Comparison of ENCODE assay signal across 1 cellular context in genomic region chr18:8262221-8262620, GRCh38.
TF ChIP-seq lines count a peak whose summit lies in the region.

No MANE protein-coding gene starts in this region.

TF ChIP-seq in GM23338, 12 proteins besides CTCF, POLR2A, EP300 and RAD21 (continued from another document):
- TF ChIP-seq, protein P1, sequence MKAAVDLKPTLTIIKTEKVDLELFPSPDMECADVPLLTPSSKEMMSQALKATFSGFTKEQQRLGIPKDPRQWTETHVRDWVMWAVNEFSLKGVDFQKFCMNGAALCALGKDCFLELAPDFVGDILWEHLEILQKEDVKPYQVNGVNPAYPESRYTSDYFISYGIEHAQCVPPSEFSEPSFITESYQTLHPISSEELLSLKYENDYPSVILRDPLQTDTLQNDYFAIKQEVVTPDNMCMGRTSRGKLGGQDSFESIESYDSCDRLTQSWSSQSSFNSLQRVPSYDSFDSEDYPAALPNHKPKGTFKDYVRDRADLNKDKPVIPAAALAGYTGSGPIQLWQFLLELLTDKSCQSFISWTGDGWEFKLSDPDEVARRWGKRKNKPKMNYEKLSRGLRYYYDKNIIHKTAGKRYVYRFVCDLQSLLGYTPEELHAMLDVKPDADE (IDR thresholded peaks at IDR 0.05) = no peak
- no peak for TF ChIP-seq ZNF331 (CRISPR knock-in tag; IDR thresholded peaks at IDR 0.05; ENCODE audit: low read depth)
- TF ChIP-seq ZNF114 (CRISPR knock-in tag; IDR thresholded peaks at IDR 0.05) = no peak
- TF ChIP-seq, protein P2, sequence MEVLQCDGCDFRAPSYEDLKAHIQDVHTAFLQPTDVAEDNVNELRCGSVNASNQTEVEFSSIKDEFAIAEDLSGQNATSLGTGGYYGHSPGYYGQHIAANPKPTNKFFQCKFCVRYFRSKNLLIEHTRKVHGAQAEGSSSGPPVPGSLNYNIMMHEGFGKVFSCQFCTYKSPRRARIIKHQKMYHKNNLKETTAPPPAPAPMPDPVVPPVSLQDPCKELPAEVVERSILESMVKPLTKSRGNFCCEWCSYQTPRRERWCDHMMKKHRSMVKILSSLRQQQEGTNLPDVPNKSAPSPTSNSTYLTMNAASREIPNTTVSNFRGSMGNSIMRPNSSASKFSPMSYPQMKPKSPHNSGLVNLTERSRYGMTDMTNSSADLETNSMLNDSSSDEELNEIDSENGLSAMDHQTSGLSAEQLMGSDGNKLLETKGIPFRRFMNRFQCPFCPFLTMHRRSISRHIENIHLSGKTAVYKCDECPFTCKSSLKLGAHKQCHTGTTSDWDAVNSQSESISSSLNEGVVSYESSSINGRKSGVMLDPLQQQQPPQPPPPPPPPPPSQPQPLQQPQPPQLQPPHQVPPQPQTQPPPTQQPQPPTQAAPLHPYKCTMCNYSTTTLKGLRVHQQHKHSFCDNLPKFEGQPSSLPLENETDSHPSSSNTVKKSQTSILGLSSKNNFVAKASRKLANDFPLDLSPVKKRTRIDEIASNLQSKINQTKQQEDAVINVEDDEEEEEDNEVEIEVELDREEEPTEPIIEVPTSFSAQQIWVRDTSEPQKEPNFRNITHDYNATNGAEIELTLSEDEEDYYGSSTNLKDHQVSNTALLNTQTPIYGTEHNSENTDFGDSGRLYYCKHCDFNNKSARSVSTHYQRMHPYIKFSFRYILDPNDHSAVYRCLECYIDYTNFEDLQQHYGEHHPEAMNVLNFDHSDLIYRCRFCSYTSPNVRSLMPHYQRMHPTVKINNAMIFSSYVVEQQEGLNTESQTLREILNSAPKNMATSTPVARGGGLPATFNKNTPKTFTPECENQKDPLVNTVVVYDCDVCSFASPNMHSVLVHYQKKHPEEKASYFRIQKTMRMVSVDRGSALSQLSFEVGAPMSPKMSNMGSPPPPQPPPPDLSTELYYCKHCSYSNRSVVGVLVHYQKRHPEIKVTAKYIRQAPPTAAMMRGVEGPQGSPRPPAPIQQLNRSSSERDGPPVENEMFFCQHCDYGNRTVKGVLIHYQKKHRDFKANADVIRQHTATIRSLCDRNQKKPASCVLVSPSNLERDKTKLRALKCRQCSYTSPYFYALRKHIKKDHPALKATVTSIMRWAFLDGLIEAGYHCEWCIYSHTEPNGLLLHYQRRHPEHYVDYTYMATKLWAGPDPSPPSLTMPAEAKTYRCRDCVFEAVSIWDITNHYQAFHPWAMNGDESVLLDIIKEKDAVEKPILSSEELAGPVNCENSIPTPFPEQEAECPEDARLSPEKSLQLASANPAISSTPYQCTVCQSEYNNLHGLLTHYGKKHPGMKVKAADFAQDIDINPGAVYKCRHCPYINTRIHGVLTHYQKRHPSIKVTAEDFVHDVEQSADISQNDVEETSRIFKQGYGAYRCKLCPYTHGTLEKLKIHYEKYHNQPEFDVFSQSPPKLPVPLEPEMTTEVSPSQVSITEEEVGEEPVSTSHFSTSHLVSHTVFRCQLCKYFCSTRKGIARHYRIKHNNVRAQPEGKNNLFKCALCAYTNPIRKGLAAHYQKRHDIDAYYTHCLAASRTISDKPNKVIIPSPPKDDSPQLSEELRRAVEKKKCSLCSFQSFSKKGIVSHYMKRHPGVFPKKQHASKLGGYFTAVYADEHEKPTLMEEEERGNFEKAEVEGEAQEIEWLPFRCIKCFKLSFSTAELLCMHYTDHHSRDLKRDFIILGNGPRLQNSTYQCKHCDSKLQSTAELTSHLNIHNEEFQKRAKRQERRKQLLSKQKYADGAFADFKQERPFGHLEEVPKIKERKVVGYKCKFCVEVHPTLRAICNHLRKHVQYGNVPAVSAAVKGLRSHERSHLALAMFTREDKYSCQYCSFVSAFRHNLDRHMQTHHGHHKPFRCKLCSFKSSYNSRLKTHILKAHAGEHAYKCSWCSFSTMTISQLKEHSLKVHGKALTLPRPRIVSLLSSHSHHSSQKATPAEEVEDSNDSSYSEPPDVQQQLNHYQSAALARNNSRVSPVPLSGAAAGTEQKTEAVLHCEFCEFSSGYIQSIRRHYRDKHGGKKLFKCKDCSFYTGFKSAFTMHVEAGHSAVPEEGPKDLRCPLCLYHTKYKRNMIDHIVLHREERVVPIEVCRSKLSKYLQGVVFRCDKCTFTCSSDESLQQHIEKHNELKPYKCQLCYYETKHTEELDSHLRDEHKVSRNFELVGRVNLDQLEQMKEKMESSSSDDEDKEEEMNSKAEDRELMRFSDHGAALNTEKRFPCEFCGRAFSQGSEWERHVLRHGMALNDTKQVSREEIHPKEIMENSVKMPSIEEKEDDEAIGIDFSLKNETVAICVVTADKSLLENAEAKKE (CRISPR knock-in tag; IDR thresholded peaks at IDR 0.05) = no peak
- no peak for TF ChIP-seq EZH2 (IDR thresholded peaks at IDR 0.05; ENCODE audit: low read depth, unreplicated experiment)
- TF ChIP-seq NANOG (IDR thresholded peaks at IDR 0.05; ENCODE audit: borderline replicate concordance) = no peak
- no peak for TF ChIP-seq CREB1 (CRISPR knock-in tag; IDR thresholded peaks at IDR 0.05; ENCODE audit: low read depth)
- TF ChIP-seq EZH2phosphoT487 (IDR thresholded peaks at IDR 0.05; ENCODE audit: unreplicated experiment) = no peak
